In the genomic region with DNA sequence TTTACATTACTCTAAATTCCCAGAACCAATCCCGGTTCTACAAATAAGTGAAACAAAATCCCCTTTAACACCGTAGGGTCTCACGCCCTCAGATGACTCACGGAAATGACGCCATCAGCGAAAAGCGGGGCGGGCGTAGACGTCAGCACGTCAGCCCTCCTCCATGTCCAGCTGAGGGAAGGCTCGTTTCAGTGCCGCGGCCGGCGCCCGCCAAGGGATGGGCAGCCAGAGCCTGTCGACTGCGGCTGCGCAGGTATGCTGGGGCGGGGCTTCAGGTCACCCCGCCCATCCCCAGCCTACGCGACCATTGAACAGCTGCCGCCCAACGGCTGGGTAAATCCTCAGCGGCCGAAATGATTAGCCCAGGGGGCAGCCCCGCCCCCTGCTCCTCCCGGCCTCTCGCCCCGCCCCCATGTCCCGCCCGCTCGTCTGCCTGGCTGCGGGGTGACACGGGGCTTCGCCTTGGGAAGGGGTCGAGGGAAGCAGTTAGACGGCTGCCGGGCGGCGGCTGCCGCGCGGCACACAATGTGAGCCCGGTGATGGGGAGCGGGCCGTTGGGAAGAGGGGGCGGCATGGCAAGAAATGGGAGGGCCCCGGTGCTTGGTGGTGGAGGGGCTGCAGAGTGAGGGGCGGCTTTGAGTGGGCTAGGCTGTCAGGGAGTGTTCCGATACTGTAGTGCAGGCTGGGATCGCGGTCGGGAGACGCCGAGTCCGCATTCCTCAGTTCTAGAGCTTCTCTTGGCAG, we compare ENCODE assay signal across 1 cellular context.
TF ChIP-seq lines count a peak whose summit lies in the region.

A gene (plus strand): TSS at position 420 of the 744 bp plus-strand sequence. CDS start 1,510 bp downstream, outside the sequence.

TF ChIP-seq in HEK293, 187 proteins besides CTCF, POLR2A, EP300 and RAD21 (continued from another document):
- TF ChIP-seq, protein P1, sequence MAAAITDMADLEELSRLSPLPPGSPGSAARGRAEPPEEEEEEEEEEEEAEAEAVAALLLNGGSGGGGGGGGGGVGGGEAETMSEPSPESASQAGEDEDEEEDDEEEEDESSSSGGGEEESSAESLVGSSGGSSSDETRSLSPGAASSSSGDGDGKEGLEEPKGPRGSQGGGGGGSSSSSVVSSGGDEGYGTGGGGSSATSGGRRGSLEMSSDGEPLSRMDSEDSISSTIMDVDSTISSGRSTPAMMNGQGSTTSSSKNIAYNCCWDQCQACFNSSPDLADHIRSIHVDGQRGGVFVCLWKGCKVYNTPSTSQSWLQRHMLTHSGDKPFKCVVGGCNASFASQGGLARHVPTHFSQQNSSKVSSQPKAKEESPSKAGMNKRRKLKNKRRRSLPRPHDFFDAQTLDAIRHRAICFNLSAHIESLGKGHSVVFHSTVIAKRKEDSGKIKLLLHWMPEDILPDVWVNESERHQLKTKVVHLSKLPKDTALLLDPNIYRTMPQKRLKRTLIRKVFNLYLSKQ (tag by site-specific recombination; IDR thresholded peaks at IDR 0.05; ENCODE audit: borderline replicate concordance), result no peak
- TF ChIP-seq BCL11B (tag by site-specific recombination; IDR thresholded peaks at IDR 0.05; ENCODE audit: low read depth) (no peak), ZNF501 (tag by site-specific recombination; IDR thresholded peaks at IDR 0.05) (peak; percentile 73; the same call in 1 of the 2 replicates)
- TF ChIP-seq, protein P2, sequence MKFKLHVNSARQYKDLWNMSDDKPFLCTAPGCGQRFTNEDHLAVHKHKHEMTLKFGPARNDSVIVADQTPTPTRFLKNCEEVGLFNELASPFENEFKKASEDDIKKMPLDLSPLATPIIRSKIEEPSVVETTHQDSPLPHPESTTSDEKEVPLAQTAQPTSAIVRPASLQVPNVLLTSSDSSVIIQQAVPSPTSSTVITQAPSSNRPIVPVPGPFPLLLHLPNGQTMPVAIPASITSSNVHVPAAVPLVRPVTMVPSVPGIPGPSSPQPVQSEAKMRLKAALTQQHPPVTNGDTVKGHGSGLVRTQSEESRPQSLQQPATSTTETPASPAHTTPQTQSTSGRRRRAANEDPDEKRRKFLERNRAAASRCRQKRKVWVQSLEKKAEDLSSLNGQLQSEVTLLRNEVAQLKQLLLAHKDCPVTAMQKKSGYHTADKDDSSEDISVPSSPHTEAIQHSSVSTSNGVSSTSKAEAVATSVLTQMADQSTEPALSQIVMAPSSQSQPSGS (tag by site-specific recombination; IDR thresholded peaks at IDR 0.05; ENCODE audit: low read depth), result peak; percentile 92
- TF ChIP-seq, protein P3, sequence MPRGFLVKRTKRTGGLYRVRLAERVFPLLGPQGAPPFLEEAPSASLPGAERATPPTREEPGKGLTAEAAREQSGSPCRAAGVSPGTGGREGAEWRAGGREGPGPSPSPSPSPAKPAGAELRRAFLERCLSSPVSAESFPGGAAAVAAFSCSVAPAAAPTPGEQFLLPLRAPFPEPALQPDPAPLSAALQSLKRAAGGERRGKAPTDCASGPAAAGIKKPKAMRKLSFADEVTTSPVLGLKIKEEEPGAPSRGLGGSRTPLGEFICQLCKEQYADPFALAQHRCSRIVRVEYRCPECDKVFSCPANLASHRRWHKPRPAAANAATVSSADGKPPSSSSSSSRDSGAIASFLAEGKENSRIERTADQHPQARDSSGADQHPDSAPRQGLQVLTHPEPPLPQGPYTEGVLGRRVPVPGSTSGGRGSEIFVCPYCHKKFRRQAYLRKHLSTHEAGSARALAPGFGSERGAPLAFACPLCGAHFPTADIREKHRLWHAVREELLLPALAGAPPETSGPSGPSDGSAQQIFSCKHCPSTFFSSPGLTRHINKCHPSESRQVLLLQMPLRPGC (tag by site-specific recombination; IDR thresholded peaks at IDR 0.05), result peak; percentile 28; the same call in 1 of the 2 replicates
